1 cellular context compared by ENCODE assay signal in genomic region chr16:84561291-84561690, GRCh38.
TF ChIP-seq lines count a peak whose summit lies in the region.

No MANE protein-coding gene starts in this region.

TF ChIP-seq in GM23338, 12 proteins besides CTCF, POLR2A, EP300 and RAD21 (continued from another document):
- TF ChIP-seq ZNF462 (CRISPR knock-in tag; IDR thresholded peaks at IDR 0.05) (no peak), ZNF331 (CRISPR knock-in tag; IDR thresholded peaks at IDR 0.05; ENCODE audit: low read depth) (no peak), EZH2phosphoT487 (IDR thresholded peaks at IDR 0.05; ENCODE audit: unreplicated experiment) (no peak), JUNB (IDR thresholded peaks at IDR 0.05; ENCODE audit: unreplicated experiment) (no peak), STAT1 (IDR thresholded peaks at IDR 0.05; ENCODE audit: unreplicated experiment) (no peak), NANOG (IDR thresholded peaks at IDR 0.05; ENCODE audit: borderline replicate concordance) (no peak)
- TF ChIP-seq, protein P1, sequence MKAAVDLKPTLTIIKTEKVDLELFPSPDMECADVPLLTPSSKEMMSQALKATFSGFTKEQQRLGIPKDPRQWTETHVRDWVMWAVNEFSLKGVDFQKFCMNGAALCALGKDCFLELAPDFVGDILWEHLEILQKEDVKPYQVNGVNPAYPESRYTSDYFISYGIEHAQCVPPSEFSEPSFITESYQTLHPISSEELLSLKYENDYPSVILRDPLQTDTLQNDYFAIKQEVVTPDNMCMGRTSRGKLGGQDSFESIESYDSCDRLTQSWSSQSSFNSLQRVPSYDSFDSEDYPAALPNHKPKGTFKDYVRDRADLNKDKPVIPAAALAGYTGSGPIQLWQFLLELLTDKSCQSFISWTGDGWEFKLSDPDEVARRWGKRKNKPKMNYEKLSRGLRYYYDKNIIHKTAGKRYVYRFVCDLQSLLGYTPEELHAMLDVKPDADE (IDR thresholded peaks at IDR 0.05): no peak
TF ChIP-seq in GM23338: peak in this region for 0.
